In the genomic region with DNA sequence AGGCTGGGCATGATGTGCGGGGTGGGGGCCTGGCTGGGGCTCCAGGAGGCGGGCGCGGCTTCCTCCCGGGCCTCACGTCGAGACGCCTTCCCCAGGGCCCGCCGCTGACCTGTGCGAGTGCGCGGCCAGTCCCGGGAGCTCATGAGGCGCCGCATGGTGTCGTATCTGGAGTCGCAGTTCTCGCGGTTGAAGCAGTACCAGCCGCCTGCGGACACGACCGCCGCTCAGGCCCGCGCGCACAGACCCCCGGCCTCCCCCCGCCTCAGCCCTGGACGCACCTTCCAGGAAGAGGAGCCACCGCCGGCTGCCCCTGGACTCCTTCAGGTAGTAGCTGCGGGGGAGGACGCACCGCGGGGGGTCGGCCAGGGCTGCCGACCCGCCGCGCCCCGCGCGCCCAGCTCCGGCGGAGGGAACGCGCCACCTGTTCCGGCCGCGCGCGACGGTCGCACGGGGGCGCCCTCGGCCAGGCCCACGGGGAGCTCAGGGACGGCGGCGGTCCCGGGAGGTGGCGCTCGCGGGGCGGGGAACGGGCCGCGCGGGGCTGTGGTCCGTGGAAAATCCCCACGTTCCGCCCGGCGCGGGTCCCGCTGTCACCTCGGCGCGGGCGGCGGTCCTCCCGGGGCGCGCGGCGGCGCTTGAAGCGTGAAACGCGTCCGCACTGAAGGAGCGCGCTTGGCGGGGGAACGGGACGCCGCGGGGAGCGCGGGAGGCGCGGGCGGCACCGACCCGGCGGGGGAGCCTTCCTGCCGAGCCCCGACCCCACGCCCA, we compare ENCODE assay signal across 8 cellular contexts. TPM values are rescaled to one million over a fixed set of nuclear protein-coding genes. Genes with fewer than 3 reads are reported as not detected.
DNase-seq lines count a peak whose midpoint lies in the region; TF ChIP-seq lines count a peak whose summit lies in the region.

No MANE protein-coding gene starts in this region.

- H3K9me3 ChIP-seq in GM23248 (ENCODE audit: low read depth) (no peaks in the 10 kb centered on the region), OCI-LY1 (ENCODE audit: low read length) (no peaks in the 10 kb centered on the region), osteoblast (ENCODE audit: low read depth, low read length) (no peaks in the 10 kb centered on the region), thyroid gland (no peaks in the 10 kb centered on the region)

- H2AFZ ChIP-seq in GM23248 (peak overlapping the region; percentile 23; the same call in 1 of the 2 replicates), OCI-LY1 (ENCODE audit: low read length) (no peak overlapping the region), osteoblast (ENCODE audit: low read length) (no peak overlapping the region)

- H3K27me3 ChIP-seq in GM23248 (replicated peaks; ENCODE audit: insufficient read depth) (peaks cover 20% of the 10 kb centered on the region), OCI-LY1 (ENCODE audit: insufficient read depth, low read length) (peaks cover 27% of the 10 kb centered on the region; the same call in 1 of the 2 replicates), osteoblast (ENCODE audit: insufficient read depth, low read length) (peaks cover 45% of the 10 kb centered on the region), thyroid gland (peaks cover 25% of the 10 kb centered on the region)

- in situ Hi-C loops in GM23248 (cut with MboI) = no loop called here

- no peaks in the 10 kb centered on the region for H3K36me3 ChIP-seq in GM23248 (ENCODE audit: low read depth)
- no peaks in the 10 kb centered on the region for H3K36me3 ChIP-seq in OCI-LY1 (ENCODE audit: insufficient read depth, low read length)
- no peaks in the 10 kb centered on the region for H3K36me3 ChIP-seq in osteoblast (ENCODE audit: insufficient read depth, low read length)
- no peaks in the 10 kb centered on the region for H3K36me3 ChIP-seq in thyroid gland

- WGBS in GM23248 (ENCODE audit: low coverage in 1 of 2, low lambda C conversion rate in 2 of 2, missing lambda C conversion rate in 2 of 2), 2 experiments = 7 to 12% methylated on average over 22 to 51 of the region's 112 CpGs
- 2% methylated on average over 10 of the region's 112 CpGs; no CpG with 5 or more reads in 1 of the 2 donors for WGBS in thyroid gland, 2 donors

- H4K20me1 ChIP-seq in GM23248 (ENCODE audit: insufficient read depth) = no peaks in the 10 kb centered on the region
- no peaks in the 10 kb centered on the region for H4K20me1 ChIP-seq in OCI-LY1 (ENCODE audit: insufficient read depth, low read length)
- peaks cover 3% of the 10 kb centered on the region for H4K20me1 ChIP-seq in osteoblast (ENCODE audit: insufficient read depth, low read length)

- H3F3A ChIP-seq in GM23248 (ENCODE audit: insufficient read depth) (peaks cover 7% of the 10 kb centered on the region), OCI-LY1 (ENCODE audit: insufficient read depth, low read length) (no peaks in the 10 kb centered on the region)

- H3K9me2 ChIP-seq in GM23248 (ENCODE audit: insufficient read depth) = no peaks in the 10 kb centered on the region
- no peaks in the 10 kb centered on the region for H3K9me2 ChIP-seq in OCI-LY1 (ENCODE audit: low read depth, low read length)

- TF ChIP-seq POLR2A in thyroid gland (IDR thresholded peaks at IDR 0.05) = no peak

- H3K27ac ChIP-seq in GM23248 = no peak overlapping the region
- no peak overlapping the region for H3K27ac ChIP-seq in OCI-LY1 (ENCODE audit: low read depth, low read length, poor library complexity, severe bottlenecking)
- H3K27ac ChIP-seq in osteoblast (ENCODE audit: low read depth, low read length) = no peak overlapping the region
- no peak overlapping the region for H3K27ac ChIP-seq in thyroid gland

- DNase-seq in CD1c-positive myeloid dendritic cell (ENCODE audit: extremely low spot score) = peak; percentile 88
- peak; percentile 73 for DNase-seq in GM23248
- peak; percentile 75 for DNase-seq in activated T-helper 1 cell treated with Interleukin-2 at 50 U/mL for 16 hours (ENCODE audit: low read depth)
- DNase-seq in foreskin fibroblast = peak; percentile 31 to 81
- DNase-seq in osteoblast (ENCODE audit: insufficient read length, low spot score, missing footprints) = peak; percentile 97
- DNase-seq in thyroid gland = peak; percentile 64 to 73
- DNase-seq in pons (ENCODE audit: low spot score) = no peak

- H3K4me1 ChIP-seq in GM23248 (ENCODE audit: insufficient read depth) = 0 out of 2 replicates have a peak, but pooled peaks cover 2% of the 10 kb centered on the region
- peaks cover 10% of the 10 kb centered on the region for H3K4me1 ChIP-seq in OCI-LY1 (ENCODE audit: insufficient read depth, low read length, severe bottlenecking)
- H3K4me1 ChIP-seq in osteoblast (ENCODE audit: insufficient read depth, low read length) = no peaks in the 10 kb centered on the region
- peaks cover 6 to 23% of the 10 kb centered on the region in 2 donors for H3K4me1 ChIP-seq in thyroid gland

- H3K9ac ChIP-seq in GM23248 (no peak overlapping the region), OCI-LY1 (ENCODE audit: low read length) (no peak overlapping the region)

- intact Hi-C loops in thyroid gland (cut with DNase I) = loop anchor here (2.0 to 5.0 kb wide), 2 partner anchors 61 to 193 kb away; no protein-coding TSS in a partner anchor

- H3K79me2 ChIP-seq in GM23248 (ENCODE audit: insufficient read depth) = no peaks in the 10 kb centered on the region
- H3K79me2 ChIP-seq in OCI-LY1 (ENCODE audit: insufficient read depth, low read length) = no peaks in the 10 kb centered on the region
- H3K79me2 ChIP-seq in osteoblast (ENCODE audit: insufficient read depth, low read length) = no peaks in the 10 kb centered on the region

- peak overlapping the region; percentile 34; the same call in 1 of the 2 replicates for H3K4me3 ChIP-seq in GM23248
- H3K4me3 ChIP-seq in OCI-LY1 (ENCODE audit: low read depth, low read length, poor library complexity, severe bottlenecking) = peak overlapping the region; percentile 48
- H3K4me3 ChIP-seq in foreskin fibroblast (ENCODE audit: low read depth in 1 of 2, low read length in 2 of 2) = no peak overlapping the region
- peak overlapping the region; percentile 35 for H3K4me3 ChIP-seq in osteoblast (ENCODE audit: insufficient read depth, low read length)
- H3K4me3 ChIP-seq in thyroid gland (replicated peaks in 1 of 3) = peak overlapping the region in 1 of 3 donors; percentile 24

- H3K4me2 ChIP-seq in GM23248 (ENCODE audit: unreplicated experiment) (no peak overlapping the region), OCI-LY1 (ENCODE audit: low read length) (peak overlapping the region; percentile 67), osteoblast (ENCODE audit: insufficient read depth, low read length) (peak overlapping the region; percentile 53)

- TF ChIP-seq CTCF in OCI-LY1 (IDR thresholded peaks at IDR 0.05; ENCODE audit: low read length) (peak; percentile 63), foreskin fibroblast (IDR thresholded peaks at IDR 0.05; ENCODE audit: low read depth, low read length) (peak; percentile 28), osteoblast (IDR thresholded peaks at IDR 0.05; ENCODE audit: extremely low read depth, low read depth, low read length) (peak; percentile 42), thyroid gland (IDR thresholded peaks at IDR 0.05) (peak in 4 of 6 experiments; percentile 50 to 99 (median 98))

RNA-seq across cellular contexts. Expression of a gene that starts 1.4 kb away (rescaled TPM):
- total RNA-seq in GM23248 (2014; rRNA removed; shearing (Covaris generic)) = not detected in 2 replicates
- polyA plus RNA-seq in GM23248 (2016; fragmentation: Nextera tagmentation; extraction: Ambion mirVana) = not detected in 2 replicates
- total RNA-seq in osteoblast (0.72 TPM in 1 of 2 replicates, not detected in the other), thyroid gland (under 1 TPM in 1 of 4 donors, not detected in 3; 0.40 TPM)

RNA-seq across cellular contexts. Expression of a gene that starts 12.5 kb away (rescaled TPM):
- not detected in 2 replicates for total RNA-seq in GM23248 (2014; rRNA removed; shearing (Covaris generic))
- polyA plus RNA-seq in GM23248 (2016; fragmentation: Nextera tagmentation; extraction: Ambion mirVana) = 0.14 TPM in 1 of 2 replicates, not detected in the other
- total RNA-seq in osteoblast (not detected in 2 replicates), thyroid gland (not detected)

RNA-seq across cellular contexts. Expression of a gene that starts 17.9 kb away (rescaled TPM):
- total RNA-seq in GM23248 (2014; rRNA removed; shearing (Covaris generic)) = 23.4 and 23.5 TPM in 2 replicates
- 20.6 and 22.6 TPM in 2 replicates for polyA plus RNA-seq in GM23248 (2016; fragmentation: Nextera tagmentation; extraction: Ambion mirVana)
- total RNA-seq in osteoblast (33.9 and 35.8 TPM in 2 replicates), thyroid gland (10 to 100 TPM; 23.2 to 53.6 (median 35.7) TPM)

RNA-seq across cellular contexts. Expression of a gene that starts 22.4 kb away (rescaled TPM):
- total RNA-seq in GM23248 (2014; rRNA removed; shearing (Covaris generic)) = 229 and 279 TPM in 2 replicates
- 181 and 197 TPM in 2 replicates for polyA plus RNA-seq in GM23248 (2016; fragmentation: Nextera tagmentation; extraction: Ambion mirVana)
- total RNA-seq in osteoblast (121 and 141 TPM in 2 replicates), thyroid gland (10 to 100 TPM in 2 of 4 donors, 1 to 10 TPM in 2; 5.5 to 29.2 (median 13.9) TPM)

RNA-seq across cellular contexts. Expression of a gene that starts 32.0 kb away (rescaled TPM):
- total RNA-seq in GM23248 (2014; rRNA removed; shearing (Covaris generic)) = 17.7 and 19.8 TPM in 2 replicates
- polyA plus RNA-seq in GM23248 (2016; fragmentation: Nextera tagmentation; extraction: Ambion mirVana) = 5.0 and 6.4 TPM in 2 replicates
- 27.1 and 32.6 TPM in 2 replicates for total RNA-seq in osteoblast
- total RNA-seq in thyroid gland = 10 to 100 TPM; 28.2 to 51.8 (median 36.4) TPM

Comparison
In these comparisons a context has a peak if more than half of its experiments do, and no peak if none do; other contexts are left out.
1. H3K4me3 ChIP-seq: peak in GM23248 (single experiment), OCI-LY1 (single experiment) and osteoblast (single experiment); none in foreskin fibroblast (0 of 2).
2. CTCF ChIP-seq: peak in every context shown above with its lines; median percentile 98 in thyroid gland; 63 in OCI-LY1; 42 in osteoblast; 28 in foreskin fibroblast.